In genomic region chr1:3620708-3621107, GRCh38 we compare ENCODE assay signal across 1 cellular context.
TF ChIP-seq lines count a peak whose summit lies in the region.

No MANE protein-coding gene starts in this region.

TF ChIP-seq in HepG2, 621 proteins besides CTCF, POLR2A, EP300 and RAD21:
- TF ChIP-seq ZNF749 (CRISPR knock-in tag; IDR thresholded peaks at IDR 0.05; ENCODE audit: borderline replicate concordance) (no peak), RAD51 (IDR thresholded peaks at IDR 0.05; ENCODE audit: borderline replicate concordance) (peak; percentile 47; the same call in 1 of the 2 replicates), ZNF441 (CRISPR knock-in tag; IDR thresholded peaks at IDR 0.05; ENCODE audit: borderline replicate concordance) (no peak), USF2 (IDR thresholded peaks at IDR 0.05; ENCODE audit: low read depth, low read length) (0 out of 2 replicates have a peak, but pooled peaks have one; percentile 27), USF2 (CRISPR knock-in tag; IDR thresholded peaks at IDR 0.05; ENCODE audit: borderline replicate concordance) (no peak)
